8 cellular contexts compared by ENCODE assay signal in the genomic region with DNA sequence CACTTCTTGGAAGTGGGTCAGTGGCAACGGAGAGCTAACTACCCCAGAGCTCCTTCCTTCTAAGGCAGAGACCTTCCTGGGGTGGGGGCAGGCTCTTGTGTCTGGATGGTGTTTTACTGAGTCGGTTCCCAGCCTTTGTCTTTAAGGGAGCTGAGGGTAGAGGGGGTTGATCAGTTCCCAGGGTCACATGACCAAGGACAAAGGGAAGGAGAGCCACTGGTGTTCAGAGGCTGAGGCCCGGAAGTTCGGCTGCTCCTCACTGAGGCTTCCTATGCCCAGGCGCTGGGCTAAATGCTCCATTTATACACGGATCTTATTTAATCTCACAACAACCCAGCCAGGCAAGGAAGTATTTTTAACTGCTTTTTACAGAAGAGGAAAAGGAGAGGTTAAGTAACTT. TPM values are rescaled to one million over a fixed set of nuclear protein-coding genes. Genes with fewer than 3 reads are reported as not detected.
DNase-seq lines count a peak whose midpoint lies in the region; ATAC-seq, FAIRE-seq and TF ChIP-seq lines count a peak whose summit lies in the region.

No MANE protein-coding gene starts in this region.

- H3K79me2 ChIP-seq in keratinocyte (ENCODE audit: control insufficient read depth, insufficient read depth, low read length) (no peaks in the 10 kb centered on the region), PC-3 (ENCODE audit: low read length) (no peaks in the 10 kb centered on the region)

- H3K4me1 Mint-ChIP-seq in stimulated activated naive B cell treated with anti-CD40 and anti-IgM and Interleukin-4, amounts not matched to agents 10 μg/mL and 1 μg/mL and 100 μg/mL, for 72 hours, result peaks cover 13 to 15% of the 10 kb centered on the region in 2 donors
- no peaks in the 10 kb centered on the region for H3K4me1 Mint-ChIP-seq in Calu3 (ENCODE audit: low read depth, unreplicated experiment)

- H3K9me3 Mint-ChIP-seq in stimulated activated naive B cell treated with anti-CD40 and anti-IgM and Interleukin-4, amounts not matched to agents 10 μg/mL and 1 μg/mL and 100 μg/mL, for 72 hours, result no peaks in the 10 kb centered on the region
- no peaks in the 10 kb centered on the region for H3K9me3 Mint-ChIP-seq in Calu3 (ENCODE audit: low read depth, unreplicated experiment)

- H3F3A ChIP-seq in PC-3 (ENCODE audit: low read length, unreplicated experiment), result no peaks in the 10 kb centered on the region

- BruUV-seq in PC-3 (replicated peaks; lab: Mats Ljungman, UMichigan) (no TSS peak), Calu3 (replicated peaks; lab: Mats Ljungman, UMichigan) (no TSS peak)

- H3K4me3 Mint-ChIP-seq in stimulated activated naive B cell treated with anti-CD40 and anti-IgM and Interleukin-4, amounts not matched to agents 10 μg/mL and 1 μg/mL and 100 μg/mL, for 72 hours, result peak overlapping the region; percentile 33 to 62
- no peak overlapping the region for H3K4me3 Mint-ChIP-seq in Calu3 (ENCODE audit: low read depth, unreplicated experiment)

- H3K4me2 ChIP-seq in keratinocyte (ENCODE audit: control insufficient read depth, extremely low read depth, insufficient read depth, low read depth, low read length) (peak overlapping the region; percentile 85), PC-3 (ENCODE audit: low read length) (no peak overlapping the region)

- intact Hi-C loops in PC-3 (cut with micrococcal nuclease) (no loop called here), Calu3 (cut with micrococcal nuclease; ENCODE audit: unreplicated experiment) (no loop called here)

- no peak for ATAC-seq in stimulated activated naive B cell treated with anti-CD40 and anti-IgM and Interleukin-4, amounts not matched to agents 10 μg/mL and 1 μg/mL and 100 μg/mL, for 72 hours (replicated peaks)
- no peak for ATAC-seq in PC-3

- H3K4me3 ChIP-seq in cardiac fibroblast (replicated peaks in 1 of 2; ENCODE audit: low read depth in 2 of 2, low read length in 2 of 2), result peak overlapping the region in 1 of 2 donors; percentile 54
- peak overlapping the region; percentile 23 to 63 (median 61) for H3K4me3 ChIP-seq in keratinocyte (ENCODE audit: control insufficient read depth in 2 of 3, extremely low read depth in 1 of 3, insufficient read depth in 2 of 3, low read depth in 1 of 3, low read length in 3 of 3)
- no peak overlapping the region for H3K4me3 ChIP-seq in PC-3 (ENCODE audit: low read length)

- no peak overlapping the region for H3K27ac Mint-ChIP-seq in stimulated activated naive B cell treated with anti-CD40 and anti-IgM and Interleukin-4, amounts not matched to agents 10 μg/mL and 1 μg/mL and 100 μg/mL, for 72 hours
- no peak overlapping the region for H3K27ac Mint-ChIP-seq in Calu3 (ENCODE audit: unreplicated experiment)

- POLR2A ChIA-PET in PC-3 (lab: Charles Lee; ENCODE audit: unreplicated experiment), result no interaction called here

- H3K27me3 Mint-ChIP-seq in stimulated activated naive B cell treated with anti-CD40 and anti-IgM and Interleukin-4, amounts not matched to agents 10 μg/mL and 1 μg/mL and 100 μg/mL, for 72 hours, result peaks cover 48 to 51% of the 10 kb centered on the region in 2 donors
- H3K27me3 Mint-ChIP-seq in Calu3 (ENCODE audit: unreplicated experiment), result peaks cover 22% of the 10 kb centered on the region

- CTCF ChIA-PET in PC-3 (lab: Charles Lee), result no interaction called here
- CTCF ChIA-PET in Calu3 (lab: Charles Lee), result interaction anchor here (0.7 kb wide), 1 partner anchor 142 kb away, joined by 3 read pairs; no protein-coding TSS in a partner anchor

- no peaks in the 10 kb centered on the region for H3K36me3 Mint-ChIP-seq in stimulated activated naive B cell treated with anti-CD40 and anti-IgM and Interleukin-4, amounts not matched to agents 10 μg/mL and 1 μg/mL and 100 μg/mL, for 72 hours
- H3K36me3 Mint-ChIP-seq in Calu3 (ENCODE audit: insufficient read depth, unreplicated experiment), result no peaks in the 10 kb centered on the region

- H3K27me3 ChIP-seq in keratinocyte (ENCODE audit: control insufficient read depth, extremely low read depth, insufficient read depth, low read length), result no peaks in the 10 kb centered on the region
- no peaks in the 10 kb centered on the region for H3K27me3 ChIP-seq in PC-3 (ENCODE audit: low read length)

- TF ChIP-seq CTCF in cardiac fibroblast (IDR thresholded peaks at IDR 0.05; ENCODE audit: low read depth, low read length) (no peak), keratinocyte (optimal IDR thresholded peaks at IDR 0.05 in 1 of 3, IDR thresholded peaks at IDR 0.05 in 1 of 3, conservative IDR thresholded peaks at IDR 0.05 in 1 of 3; ENCODE audit: extremely low read depth in 1 of 3, insufficient read depth in 2 of 3, low read length in 3 of 3) (no peak), PC-3 (conservative IDR thresholded peaks at IDR 0.05; ENCODE audit: low read depth, low read length) (no peak), Calu3 (IDR thresholded peaks at IDR 0.05; ENCODE audit: unreplicated experiment) (no peak)

- FAIRE-seq in keratinocyte (lab: Jason Lieb, UNC), result peak; percentile 74

- no peaks in the 10 kb centered on the region for H4K20me1 ChIP-seq in keratinocyte (ENCODE audit: control insufficient read depth, extremely low read depth, insufficient read depth, low read length)
- no peaks in the 10 kb centered on the region for H4K20me1 ChIP-seq in PC-3 (ENCODE audit: low read length)

- peaks cover 33% of the 10 kb centered on the region for H3K4me1 ChIP-seq in keratinocyte (ENCODE audit: control insufficient read depth, extremely low read depth, insufficient read depth, low read length)
- H3K4me1 ChIP-seq in PC-3 (ENCODE audit: insufficient read depth, low read length), result no peaks in the 10 kb centered on the region

- no peaks in the 10 kb centered on the region for H3K9me3 ChIP-seq in keratinocyte (ENCODE audit: control insufficient read depth, low read depth, low read length)
- H3K9me3 ChIP-seq in PC-3 (ENCODE audit: low read length), result no peaks in the 10 kb centered on the region

- no peaks in the 10 kb centered on the region for H3K9me1 ChIP-seq in keratinocyte (ENCODE audit: control insufficient read depth, extremely low read depth, insufficient read depth, low read length)

- H2AFZ ChIP-seq in keratinocyte (ENCODE audit: control insufficient read depth, low read length) (no peak overlapping the region), PC-3 (ENCODE audit: low read length) (no peak overlapping the region)

- H3K36me3 ChIP-seq in keratinocyte (ENCODE audit: control insufficient read depth in 2 of 2, extremely low read depth in 1 of 2, insufficient read depth in 2 of 2, low read length in 2 of 2) (peaks cover 10 to 29% of the 10 kb centered on the region in 2 experiments), PC-3 (ENCODE audit: low read depth, low read length) (peaks cover 4% of the 10 kb centered on the region)

- no peak overlapping the region for H3K27ac ChIP-seq in keratinocyte (ENCODE audit: control insufficient read depth, insufficient read depth, low read length)
- H3K27ac ChIP-seq in PC-3 (ENCODE audit: low read length), result no peak overlapping the region

- dilution Hi-C loops in keratinocyte (cut with MboI; ENCODE audit: extremely low pct_ligation_motif_present, low sequenced_read_pairs), result no loop called here

- H3K9me2 ChIP-seq in PC-3 (replicated peaks; ENCODE audit: low read length), result no peaks in the 10 kb centered on the region

- peak overlapping the region; percentile 72 for H3K9ac ChIP-seq in keratinocyte (ENCODE audit: control insufficient read depth, extremely low read depth, insufficient read depth, low read length)
- no peak overlapping the region for H3K9ac ChIP-seq in PC-3 (ENCODE audit: low read length)

- DNase-seq in MV-4-11 (lab: John Stamatoyannopoulos, UW) (peak; percentile 48), cardiac fibroblast (ENCODE audit: low read depth in 2 of 2) (peak; percentile 36 to 61), keratinocyte (ENCODE audit: low read depth, low spot score) (no peak), PC-3 (no peak), COLO668 (lab: John Stamatoyannopoulos, UW; ENCODE audit: unreplicated experiment) (no peak), Calu3 (no peak), glomerular visceral epithelial cell (ENCODE audit: extremely low spot score) (no peak)
- DNase-seq in stimulated activated naive B cell treated with anti-CD40 and anti-IgM and Interleukin-4, amounts not matched to agents 10 μg/mL and 1 μg/mL and 100 μg/mL, for 72 hours, result no peak

RNA-seq across cellular contexts. Expression of gene EPHB3, which starts 21.0 kb away (rescaled TPM):
- 2.2 to 6.7 TPM (median 3.7 TPM) in 3 replicates for polyA plus RNA-seq in keratinocyte
- 13.7 TPM for polyA plus RNA-seq in keratinocyte (2011; ENCODE audit: low read depth)
- polyA plus RNA-seq in keratinocyte (2011; cell fraction: cytosol; rRNA removed), result 1.3 and 3.2 TPM in 2 replicates
- polyA plus RNA-seq in keratinocyte (2011; cell fraction: nucleus; rRNA removed), result 21.1 and 21.6 TPM in 2 replicates
- polyA plus RNA-seq in keratinocyte (2012; ENCODE audit: low replicate concordance), result 8.3 and 66.7 TPM in 2 replicates
- 8.0 to 36.6 TPM (median 14.7 TPM) in 3 replicates for polyA minus RNA-seq in keratinocyte
- 7.1 TPM for polyA minus RNA-seq in keratinocyte (2011; cell fraction: cytosol; rRNA and poly(A)+ RNA removed)
- polyA minus RNA-seq in keratinocyte (2011; cell fraction: nucleus; rRNA and poly(A)+ RNA removed), result 28.8 and 31.2 TPM in 2 replicates
- 18.2 and 23.1 TPM in 2 replicates for total RNA-seq in PC-3 (2014; rRNA removed)
- 2.5 and 2.8 TPM in 2 replicates for total RNA-seq in Calu3 (2022)

Comparison
In these comparisons a context has a peak if more than half of its experiments do, and no peak if none do; other contexts are left out.
1. DNase-seq: peak in MV-4-11 (single experiment) and cardiac fibroblast (2 of 2); none in keratinocyte (single experiment), stimulated activated naive B cell treated with anti-CD40 and anti-IgM and Interleukin-4, amounts not matched to agents 10 μg/mL and 1 μg/mL and 100 μg/mL, for 72 hours (single experiment), PC-3 (single experiment), COLO668 (single experiment), Calu3 (single experiment) and glomerular visceral epithelial cell (single experiment).